ENCODE assay signal across 8 cellular contexts in genomic region chr15:82365692-82366323, GRCh38. TPM values are rescaled to one million over a fixed set of nuclear protein-coding genes. Genes with fewer than 3 reads are reported as not detected.
A peak's percentile ranks its signal among the peaks of the same experiment; 100 is the strongest.
DNase-seq lines count a peak whose midpoint lies in the region; ATAC-seq, FAIRE-seq and TF ChIP-seq lines count a peak whose summit lies in the region.
"Not testable (repeated sequence)": the region's sequence is repeated elsewhere in the genome, so short reads cannot be mapped to it uniquely, and the experiment has no call there.
"Had no signal": no experiment of that assay in that cellular context is flagged by ENCODE, and none has a peak within 500 bp of the region (broad histone marks: within the 10 kb centered on the region; RNA-seq: fewer than 3 reads in every experiment).

No MANE protein-coding gene starts in this region.

- not testable (repeated sequence) for H3K36me3 Mint-ChIP-seq in GM23338 (ENCODE audit: low read depth); activated CD4-positive, alpha-beta memory T cell treated with anti-CD3 and anti-CD28 coated beads, Interleukin-2, amount 10 ng/mL, durations not matched to agents 7 days and 5 days (ENCODE audit: low read depth)

- H3F3A ChIP-seq in GM23338 (replicated peaks; ENCODE audit: low read depth), result not testable (repeated sequence)

- H4K20me1 ChIP-seq in GM23338 (replicated peaks; ENCODE audit: insufficient read depth), result not testable (repeated sequence)

- in situ Hi-C loops in brain microvascular endothelial cell (cut with HindIII; ENCODE audit: low pct_ligation_motif_present, low sequenced_read_pairs), result not testable (repeated sequence)

- not testable (repeated sequence) for H3K27ac ChIP-seq in GM23338 (ENCODE audit: low read depth); brain microvascular endothelial cell; right cardiac atrium (ENCODE audit: low read length); small intestine (ENCODE audit: low read depth in 1 of 2, low read length in 1 of 2)

- CTCF ChIA-PET in activated CD4-positive, alpha-beta memory T cell treated with anti-CD3 and anti-CD28 coated beads, Interleukin-2, amount 10 ng/mL, durations not matched to agents 7 days and 5 days (lab: Charles Lee), result not testable (repeated sequence)

- not testable (repeated sequence) for H3K4me1 ChIP-seq in GM23338 (ENCODE audit: insufficient read depth); right cardiac atrium (ENCODE audit: control insufficient read depth, insufficient read depth, low read length); small intestine (ENCODE audit: control insufficient read depth in 2 of 2, insufficient read depth in 1 of 2, low read depth in 1 of 2, low read length in 1 of 2)

- ATAC-seq in GM18858 (IDR thresholded peaks at IDR 0.05; ENCODE audit: unreplicated experiment) (peak; percentile 89), GM23338 (peak; percentile 92), HG03558 (IDR thresholded peaks at IDR 0.05; ENCODE audit: extremely low read depth, unreplicated experiment) (peak; percentile 64), right cardiac atrium (peak; percentile 85 to 94)

- H3K4me1 Mint-ChIP-seq in GM23338; activated CD4-positive, alpha-beta memory T cell treated with anti-CD3 and anti-CD28 coated beads, Interleukin-2, amount 10 ng/mL, durations not matched to agents 7 days and 5 days: not testable (repeated sequence)

- not testable (repeated sequence) for H3K9me3 Mint-ChIP-seq in GM23338; activated CD4-positive, alpha-beta memory T cell treated with anti-CD3 and anti-CD28 coated beads, Interleukin-2, amount 10 ng/mL, durations not matched to agents 7 days and 5 days

- not testable (repeated sequence) for H3K4me3 Mint-ChIP-seq in GM23338; activated CD4-positive, alpha-beta memory T cell treated with anti-CD3 and anti-CD28 coated beads, Interleukin-2, amount 10 ng/mL, durations not matched to agents 7 days and 5 days

- not testable (repeated sequence) for H3K4me3 ChIP-seq in GM23338; brain microvascular endothelial cell (ENCODE audit: low read depth, low read length); right cardiac atrium (ENCODE audit: low read length); small intestine (ENCODE audit: low read depth in 1 of 2, low read length in 2 of 2)

- peaks cover 20% of the 10 kb centered on the region for H3K79me2 ChIP-seq in GM23338 (replicated peaks; ENCODE audit: insufficient read depth)

- POLR2A ChIA-PET in activated CD4-positive, alpha-beta memory T cell treated with anti-CD3 and anti-CD28 coated beads, Interleukin-2, amount 10 ng/mL, durations not matched to agents 7 days and 5 days (lab: Charles Lee), result not testable (repeated sequence)

- not testable (repeated sequence) for H3K36me3 ChIP-seq in GM23338 (ENCODE audit: insufficient read depth); brain microvascular endothelial cell (replicated peaks); small intestine (ENCODE audit: control insufficient read depth in 2 of 2, insufficient read depth in 2 of 2, low read length in 2 of 2)

- 0% methylated on average over 2 of the region's 6 CpGs for WGBS in right cardiac atrium
- WGBS in small intestine, 3 donors, result 0% methylated on average over 1 to 2 of the region's 6 CpGs

- H3K9me2 ChIP-seq in GM23338 (ENCODE audit: insufficient read depth), result not testable (repeated sequence)

- H3K27me3 ChIP-seq in GM23338 (ENCODE audit: insufficient read depth); brain microvascular endothelial cell (replicated peaks); right cardiac atrium (ENCODE audit: control insufficient read depth, insufficient read depth); small intestine (ENCODE audit: control insufficient read depth in 2 of 2, insufficient read depth in 2 of 2, low read length in 2 of 2): not testable (repeated sequence)

- TF ChIP-seq CTCF in GM23338 (conservative IDR thresholded peaks at IDR 0.05; ENCODE audit: low read depth in 2 of 2) (peak in 1 of 2 experiments; percentile 49; a peak in 2 of 4 replicates), brain microvascular endothelial cell (IDR thresholded peaks at IDR 0.05; ENCODE audit: low read depth, low read length, missing control alignments) (peak; percentile 18)

- H3K4me2 ChIP-seq in GM23338, result not testable (repeated sequence)

- not testable (repeated sequence) for DNase-seq in GM23338 (ENCODE audit: low spot score); right cardiac atrium; small intestine
- DNase-seq in activated CD4-positive, alpha-beta memory T cell treated with anti-CD3 and anti-CD28 coated beads, Interleukin-2, amount 10 ng/mL, durations not matched to agents 7 days and 5 days, result peak; percentile 26
- DNase-seq in brain microvascular endothelial cell, result peak; percentile 70

- intact Hi-C loops in right cardiac atrium (cut with DNase I), result not testable (repeated sequence)

- not testable (repeated sequence) for H3K9me3 ChIP-seq in right cardiac atrium (ENCODE audit: control insufficient read depth, low read length); small intestine (ENCODE audit: control insufficient read depth, low read depth)

- H3K27ac Mint-ChIP-seq in GM23338; activated CD4-positive, alpha-beta memory T cell treated with anti-CD3 and anti-CD28 coated beads, Interleukin-2, amount 10 ng/mL, durations not matched to agents 7 days and 5 days: not testable (repeated sequence)

- peak; percentile 23 for FAIRE-seq in small intestine (lab: Jason Lieb, UNC)

- H3K27me3 Mint-ChIP-seq in GM23338 (ENCODE audit: insufficient read depth, low read depth, poor library complexity); activated CD4-positive, alpha-beta memory T cell treated with anti-CD3 and anti-CD28 coated beads, Interleukin-2, amount 10 ng/mL, durations not matched to agents 7 days and 5 days: not testable (repeated sequence)

- not testable (repeated sequence) for H2AFZ ChIP-seq in GM23338

RNA-seq across cellular contexts. Expression of gene GOLGA6L10, which starts 16.5 kb away (rescaled TPM):
- 0.07 TPM in 1 of 2 replicates, not detected in the other for total RNA-seq in GM23338 (2014; rRNA removed; shearing (Covaris generic))
- polyA plus RNA-seq in GM23338 (2016; fragmentation: Nextera tagmentation; extraction: Ambion mirVana) (0.23 TPM in 1 of 2 replicates, not detected in the other), right cardiac atrium (0.72 TPM), small intestine (1 to 10 TPM in 1 of 3 donors, under 1 TPM in 2; 0.67 to 1.9 (median 0.85) TPM)
- total RNA-seq in activated CD4-positive, alpha-beta memory T cell treated with anti-CD3 and anti-CD28 coated beads, Interleukin-2, amount 10 ng/mL, durations not matched to agents 7 days and 5 days, result 1 to 10 TPM in 1 of 2 experiments, under 1 TPM in 1; 0.95 to 1.1 TPM
- total RNA-seq in right cardiac atrium, result 1 to 10 TPM in 1 of 4 donors, under 1 TPM in 2, not detected in 1; 0.21 to 1.4 (median 0.28) TPM
- polyA plus RNA-seq: GM23248 had no signal
